Comparison of ENCODE assay signal across 9 cellular contexts in genomic region chr15:45167631-45168205, GRCh38. TPM values are rescaled to one million over a fixed set of nuclear protein-coding genes. Genes with fewer than 3 reads are reported as not detected.
DNase-seq lines count a peak whose midpoint lies in the region; ATAC-seq and TF ChIP-seq lines count a peak whose summit lies in the region.
"Had no signal": no experiment of that assay in that cellular context is flagged by ENCODE, and none has a peak within 500 bp of the region (broad histone marks: within the 10 kb centered on the region; RNA-seq: fewer than 3 reads in every experiment).

No MANE protein-coding gene starts in this region.

- peak overlapping the region; percentile 92 to 98 (median 98) for H3K27ac ChIP-seq in spleen

- H3K9me3 ChIP-seq in iPS-18c (ENCODE audit: control insufficient read depth, insufficient read depth, low read length) (no peaks in the 10 kb centered on the region), spleen (no peaks in the 10 kb centered on the region)

- H3K27ac Mint-ChIP-seq in HFFc6 = peak overlapping the region; percentile 38; the same call in 1 of the 2 replicates
- peak overlapping the region; percentile 82 for H3K27ac Mint-ChIP-seq in activated T-helper 17 cell treated with anti-CD3 and anti-CD28 coated beads, Interleukin-2, amount 50 U/mL, for 72 hours

- H3K4me3 Mint-ChIP-seq in HFFc6 = peak overlapping the region; percentile 52
- peak overlapping the region; percentile 65 for H3K4me3 Mint-ChIP-seq in activated T-helper 17 cell treated with anti-CD3 and anti-CD28 coated beads, Interleukin-2, amount 50 U/mL, for 72 hours

- H3K4me3 ChIP-seq in iPS-18c (ENCODE audit: insufficient read depth, low read depth, low read length) = peak overlapping the region; percentile 68; the same call in 1 of the 2 replicates
- H3K4me3 ChIP-seq in spleen = peak overlapping the region in 7 of 8 donors; percentile 58 to 75 (median 64)

- H3K4me1 Mint-ChIP-seq in HFFc6 (ENCODE audit: low read depth) = peaks cover 17% of the 10 kb centered on the region
- H3K4me1 Mint-ChIP-seq in activated T-helper 17 cell treated with anti-CD3 and anti-CD28 coated beads, Interleukin-2, amount 50 U/mL, for 72 hours = no peaks in the 10 kb centered on the region

- no peak for TF ChIP-seq POLR2A in spleen (IDR thresholded peaks at IDR 0.05)

- peaks cover 8 to 50% (median 24%) of the 10 kb centered on the region in 6 donors for H3K4me1 ChIP-seq in spleen

- H3K9me3 Mint-ChIP-seq in HFFc6 = no peaks in the 10 kb centered on the region
- no peaks in the 10 kb centered on the region for H3K9me3 Mint-ChIP-seq in activated T-helper 17 cell treated with anti-CD3 and anti-CD28 coated beads, Interleukin-2, amount 50 U/mL, for 72 hours

- no peak for ATAC-seq in activated T-helper 17 cell treated with anti-CD3 and anti-CD28 coated beads, Interleukin-2, amount 50 U/mL, for 72 hours (replicated peaks)
- ATAC-seq in GM19328 (IDR thresholded peaks at IDR 0.05; ENCODE audit: unreplicated experiment) = no peak

- peaks cover 1% of the 10 kb centered on the region; the same call in 1 of the 2 replicates for H3K27me3 Mint-ChIP-seq in HFFc6 (ENCODE audit: insufficient read depth)
- no peaks in the 10 kb centered on the region for H3K27me3 Mint-ChIP-seq in activated T-helper 17 cell treated with anti-CD3 and anti-CD28 coated beads, Interleukin-2, amount 50 U/mL, for 72 hours

- peaks cover 0 to 5% (median 0%) of the 10 kb centered on the region in 6 donors for H3K36me3 ChIP-seq in spleen

- H3K36me3 Mint-ChIP-seq in HFFc6 (ENCODE audit: low read depth) = no peaks in the 10 kb centered on the region
- peaks cover 44% of the 10 kb centered on the region for H3K36me3 Mint-ChIP-seq in activated T-helper 17 cell treated with anti-CD3 and anti-CD28 coated beads, Interleukin-2, amount 50 U/mL, for 72 hours (ENCODE audit: low read depth)

- whole genome bisulfite sequencing in spleen, 5 donors = 69 to 73% (median 72%) methylated on average over 9 of the region's 9 CpGs

- TF ChIP-seq CTCF in HFFc6 (IDR thresholded peaks at IDR 0.05) (peak; percentile 14), spleen (IDR thresholded peaks at IDR 0.05 in 8 of 11, conservative IDR thresholded peaks at IDR 0.05 in 3 of 11) (peak in 3 of 11 experiments; percentile 7 to 31 (median 20)), GM10266 (IDR thresholded peaks at IDR 0.05; ENCODE audit: control insufficient read depth, insufficient read depth, low read depth, missing control alignments) (no peak)

- no peaks in the 10 kb centered on the region for H3K27me3 ChIP-seq in spleen (replicated peaks in 1 of 7)

- DNase-seq in HFFc6 (no peak), spleen (peak; percentile 74), NCI-H1048 (lab: John Stamatoyannopoulos, UW) (no peak), NAMALWA (ENCODE audit: low spot score) (no peak), GM10266 (ENCODE audit: extremely low spot score) (no peak)

- intact Hi-C loops in spleen (cut with DNase I; ENCODE audit: low total_unique reads) = loop anchor here (10.0 kb wide), 1 partner anchor 227 kb away; no protein-coding TSS in a partner anchor

RNA-seq across cellular contexts. Expression of gene SHF, which starts 20.0 kb away (rescaled TPM):
- 1 to 10 TPM; 2.1 to 3.1 (median 2.1) TPM for total RNA-seq in HFFc6 (2021; fragmentation: NEBNext Ultra II Directional; extraction: Animal tissue kit (Norgen Biotek cat#: 25700))
- total RNA-seq in activated T-helper 17 cell treated with anti-CD3 and anti-CD28 coated beads, Interleukin-2, amount 50 U/mL, for 72 hours = 100 to 1,000 TPM in 1 of 2 donors, 1 to 10 TPM in 1; 2.7 to 111 TPM
- 1 to 10 TPM; 5.1 to 8.8 (median 5.8) TPM for total RNA-seq in spleen
- 1 to 10 TPM; 1.9 to 4.3 (median 2.4) TPM for polyA plus RNA-seq in spleen

RNA-seq across cellular contexts. Expression of gene DUOX1, which starts 37.9 kb away (rescaled TPM):
- total RNA-seq in HFFc6 (2021; fragmentation: NEBNext Ultra II Directional; extraction: Animal tissue kit (Norgen Biotek cat#: 25700)) = under 1 TPM in 5 of 6 experiments, not detected in 1; 0.02 to 0.26 (median 0.12) TPM
- under 1 TPM; 0.06 to 0.42 TPM for total RNA-seq in activated T-helper 17 cell treated with anti-CD3 and anti-CD28 coated beads, Interleukin-2, amount 50 U/mL, for 72 hours
- total RNA-seq in spleen = under 1 TPM in 2 of 7 donors, not detected in 5; 0.09 to 0.28 TPM
- polyA plus RNA-seq in spleen = under 1 TPM; 0.04 to 0.19 (median 0.06) TPM
- total RNA-seq: pulmonary artery endothelial cell had no signal

RNA-seq across cellular contexts. Expression of gene DUOXA1, which starts 38.0 kb away (rescaled TPM):
- total RNA-seq in HFFc6 (2021; fragmentation: NEBNext Ultra II Directional; extraction: Animal tissue kit (Norgen Biotek cat#: 25700)) = under 1 TPM in 3 of 6 experiments, not detected in 3; 0.09 to 0.31 (median 0.16) TPM
- under 1 TPM in 1 of 2 donors, not detected in 1; 0.58 TPM for total RNA-seq in activated T-helper 17 cell treated with anti-CD3 and anti-CD28 coated beads, Interleukin-2, amount 50 U/mL, for 72 hours
- under 1 TPM in 2 of 7 donors, not detected in 5; 0.30 to 0.38 TPM for total RNA-seq in spleen
- polyA plus RNA-seq in spleen = under 1 TPM; 0.03 to 0.10 (median 0.04) TPM
- total RNA-seq: pulmonary artery endothelial cell had no signal

RNA-seq across cellular contexts. Expression of gene DUOXA2, which starts 53.6 kb away (rescaled TPM):
- not detected for total RNA-seq in HFFc6 (2021; fragmentation: NEBNext Ultra II Directional; extraction: Animal tissue kit (Norgen Biotek cat#: 25700))
- total RNA-seq in activated T-helper 17 cell treated with anti-CD3 and anti-CD28 coated beads, Interleukin-2, amount 50 U/mL, for 72 hours = under 1 TPM in 1 of 2 donors, not detected in 1; 0.13 TPM
- not detected for total RNA-seq in spleen
- polyA plus RNA-seq in spleen = under 1 TPM in 1 of 3 donors, not detected in 2; 0.06 TPM
- total RNA-seq: pulmonary artery endothelial cell had no signal

RNA-seq across cellular contexts. Expression of gene DUOX2, which starts 53.7 kb away (rescaled TPM):
- total RNA-seq in HFFc6 (2021; fragmentation: NEBNext Ultra II Directional; extraction: Animal tissue kit (Norgen Biotek cat#: 25700)) = not detected
- under 1 TPM in 1 of 2 donors, not detected in 1; 0.21 TPM for total RNA-seq in activated T-helper 17 cell treated with anti-CD3 and anti-CD28 coated beads, Interleukin-2, amount 50 U/mL, for 72 hours
- not detected for total RNA-seq in spleen
- polyA plus RNA-seq in spleen = under 1 TPM in 1 of 3 donors, not detected in 2; 0.10 TPM
- total RNA-seq: pulmonary artery endothelial cell had no signal
